In genomic region chr17:47016966-47017365, GRCh38 we compare ENCODE assay signal across 5 cellular contexts. TPM values are rescaled to one million over a fixed set of nuclear protein-coding genes. Genes with fewer than 3 reads are reported as not detected.
"Had no signal": no experiment of that assay in that cellular context is flagged by ENCODE, and none has a peak within 500 bp of the region (broad histone marks: within the 10 kb centered on the region; RNA-seq: fewer than 3 reads in every experiment).

No MANE protein-coding gene starts in this region.

RNA-seq across cellular contexts. Expression of gene RPRML, which starts 37.9 kb away (rescaled TPM):
- total RNA-seq: HepG2, HT-29, HT1080, IMR-90, K562 had no signal
- polyA plus RNA-seq: HepG2, IMR-90, K562 had no signal
